Comparison of ENCODE assay signal across 8 cellular contexts in the genomic region with DNA sequence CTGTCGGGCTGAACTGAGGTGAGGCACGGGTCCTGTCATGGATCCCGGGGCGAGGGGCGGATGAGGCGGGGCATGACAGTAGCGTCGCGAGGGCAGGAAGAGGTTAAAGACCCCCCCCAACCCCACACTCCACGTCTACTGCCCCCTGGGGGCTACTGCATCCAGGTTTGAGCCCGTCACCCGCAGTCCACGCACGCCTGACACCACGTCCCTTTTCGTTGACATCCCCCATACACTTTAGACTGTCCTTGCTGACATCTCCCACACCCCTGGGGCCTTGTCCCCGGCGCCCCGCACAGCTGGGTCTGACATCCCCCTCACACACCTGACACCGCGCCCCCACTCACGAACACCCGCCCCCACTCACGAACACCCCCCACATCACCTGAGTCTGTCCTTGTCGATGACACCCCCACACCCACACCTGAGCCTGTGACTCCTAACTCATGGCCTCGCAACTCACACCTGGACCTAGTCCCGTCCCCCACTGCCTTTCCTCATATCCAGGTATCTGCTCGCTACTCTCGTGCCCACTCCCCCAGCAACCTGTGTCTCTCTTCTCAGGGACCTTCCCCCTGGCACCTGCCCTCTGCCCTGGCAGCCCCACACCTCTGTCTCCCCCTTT. TPM values are rescaled to one million over a fixed set of nuclear protein-coding genes. Genes with fewer than 3 reads are reported as not detected.
DNase-seq lines count a peak whose midpoint lies in the region; ATAC-seq, FAIRE-seq and TF ChIP-seq lines count a peak whose summit lies in the region.

No MANE protein-coding gene starts in this region.

- H3K9ac ChIP-seq in GM23248, result peak overlapping the region; percentile 73
- peak overlapping the region; percentile 62 for H3K9ac ChIP-seq in SU-DHL-6 (ENCODE audit: low read length)

- H3K27me3 Mint-ChIP-seq in CD8-positive, alpha-beta T cell (ENCODE audit: low read depth), result no peaks in the 10 kb centered on the region

- TF ChIP-seq CTCF in CD8-positive, alpha-beta T cell (IDR thresholded peaks at IDR 0.05), result peak; percentile 44
- TF ChIP-seq CTCF in SU-DHL-6 (IDR thresholded peaks at IDR 0.05; ENCODE audit: insufficient read depth, low read length, poor library complexity, severe bottlenecking), result peak; percentile 31
- peak; percentile 35 for TF ChIP-seq CTCF in epithelial cell of proximal tubule (conservative IDR thresholded peaks at IDR 0.05; ENCODE audit: low read depth, low read length)
- TF ChIP-seq CTCF in pancreas (IDR thresholded peaks at IDR 0.05), result no peak

- H3K36me3 Mint-ChIP-seq in CD8-positive, alpha-beta T cell, result peaks cover 17% of the 10 kb centered on the region

- peak overlapping the region; percentile 47 for H3K27ac ChIP-seq in CD8-positive, alpha-beta T cell (ENCODE audit: low read depth, low read length)
- H3K27ac ChIP-seq in GM23248 (no peak overlapping the region), SU-DHL-6 (ENCODE audit: low read depth, low read length) (peak overlapping the region; percentile 45), pancreas (peak overlapping the region in 1 of 4 donors; percentile 8)

- H3K27ac Mint-ChIP-seq in CD8-positive, alpha-beta T cell, result peak overlapping the region; percentile 88

- FAIRE-seq in pancreas (lab: Jason Lieb, UNC), result no peak

- H3K9me2 ChIP-seq in GM23248 (ENCODE audit: insufficient read depth) (no peaks in the 10 kb centered on the region), SU-DHL-6 (replicated peaks; ENCODE audit: insufficient read depth, low read length) (no peaks in the 10 kb centered on the region)

- H3F3A ChIP-seq in GM23248 (ENCODE audit: insufficient read depth), result peaks cover 11% of the 10 kb centered on the region
- peaks cover 17% of the 10 kb centered on the region; the same call in 1 of the 2 replicates for H3F3A ChIP-seq in SU-DHL-6 (ENCODE audit: insufficient read depth)

- no peaks in the 10 kb centered on the region for H3K27me3 ChIP-seq in CD8-positive, alpha-beta T cell (ENCODE audit: insufficient read depth, low read length)
- H3K27me3 ChIP-seq in GM23248 (replicated peaks; ENCODE audit: insufficient read depth), result no peaks in the 10 kb centered on the region
- H3K27me3 ChIP-seq in SU-DHL-6 (ENCODE audit: low read length), result no peaks in the 10 kb centered on the region
- H3K27me3 ChIP-seq in pancreas, result no peaks in the 10 kb centered on the region

- ATAC-seq in CD8-positive, alpha-beta T cell, result peak; percentile 32
- ATAC-seq in pancreas (no peak), HG03521 (IDR thresholded peaks at IDR 0.05; ENCODE audit: unreplicated experiment) (no peak), GM19324 (IDR thresholded peaks at IDR 0.05; ENCODE audit: low FRiP score, unreplicated experiment) (no peak)

- H3K79me2 ChIP-seq in GM23248 (ENCODE audit: insufficient read depth), result no peaks in the 10 kb centered on the region
- H3K79me2 ChIP-seq in SU-DHL-6 (ENCODE audit: insufficient read depth, low read length), result peaks cover 14% of the 10 kb centered on the region

- in situ Hi-C loops in GM23248 (cut with MboI), result no loop called here

- H4K20me1 ChIP-seq in GM23248 (ENCODE audit: insufficient read depth), result no peaks in the 10 kb centered on the region
- H4K20me1 ChIP-seq in SU-DHL-6 (ENCODE audit: low read depth, low read length), result no peaks in the 10 kb centered on the region

- H3K36me3 ChIP-seq in CD8-positive, alpha-beta T cell (ENCODE audit: insufficient read depth, low read length), result no peaks in the 10 kb centered on the region
- H3K36me3 ChIP-seq in GM23248 (ENCODE audit: low read depth), result no peaks in the 10 kb centered on the region
- H3K36me3 ChIP-seq in SU-DHL-6 (ENCODE audit: low read length), result no peaks in the 10 kb centered on the region
- H3K36me3 ChIP-seq in pancreas, result no peaks in the 10 kb centered on the region

- CTCF ChIA-PET in CD8-positive, alpha-beta T cell (lab: Charles Lee), result interaction anchor here (0.9 to 2.7 kb wide), 3 partner anchors 10 to 75 kb away, joined by 3 to 9 read pairs (median 5); no protein-coding TSS in a partner anchor

- H3K9me3 ChIP-seq in CD8-positive, alpha-beta T cell (ENCODE audit: low read length), result no peaks in the 10 kb centered on the region
- H3K9me3 ChIP-seq in GM23248 (ENCODE audit: low read depth) (no peaks in the 10 kb centered on the region), SU-DHL-6 (ENCODE audit: insufficient read depth, low read length) (no peaks in the 10 kb centered on the region), pancreas (no peaks in the 10 kb centered on the region)

- peak overlapping the region; percentile 89 for H3K4me3 Mint-ChIP-seq in CD8-positive, alpha-beta T cell

- peak in 2 of 7 experiments; percentile 13 to 75 for DNase-seq in CD8-positive, alpha-beta T cell
- DNase-seq in GM23248 (no peak), epithelial cell of proximal tubule (ENCODE audit: low read depth) (no peak), pancreas (no peak), SIG-M5 (lab: John Stamatoyannopoulos, UW) (no peak)

- intact Hi-C loops in CD8-positive, alpha-beta T cell (cut with DNase I, micrococcal nuclease), result loop anchor here (1.0 to 10.0 kb wide), 7 partner anchors 53 to 539 kb away; a partner anchor contains a TSS
- intact Hi-C loops in pancreas (cut with DNase I), result no loop called here

- H3K9me3 Mint-ChIP-seq in CD8-positive, alpha-beta T cell, result no peaks in the 10 kb centered on the region

- POLR2A ChIA-PET in CD8-positive, alpha-beta T cell (lab: Charles Lee), result interaction anchor here (1.1 kb wide), 1 partner anchor 145 kb away, joined by 5 read pairs; a partner anchor contains a TSS

- peaks cover 37% of the 10 kb centered on the region for H3K4me1 Mint-ChIP-seq in CD8-positive, alpha-beta T cell (ENCODE audit: low read depth)

- H3K4me1 ChIP-seq in CD8-positive, alpha-beta T cell (ENCODE audit: insufficient read depth, low read length), result peaks cover 26% of the 10 kb centered on the region
- H3K4me1 ChIP-seq in GM23248 (ENCODE audit: insufficient read depth) (peaks cover 12% of the 10 kb centered on the region), pancreas (peaks cover 0 to 5% (median 3%) of the 10 kb centered on the region in 3 donors)

- H2AFZ ChIP-seq in GM23248 (peak overlapping the region; percentile 61), SU-DHL-6 (ENCODE audit: low read depth, low read length, severe bottlenecking) (peak overlapping the region; percentile 22)

- H3K4me3 ChIP-seq in CD8-positive, alpha-beta T cell (ENCODE audit: low read depth, low read length), result peak overlapping the region; percentile 61
- H3K4me3 ChIP-seq in GM23248 (peak overlapping the region; percentile 80), SU-DHL-6 (ENCODE audit: insufficient read depth, low read length, poor library complexity, severe bottlenecking) (peak overlapping the region; percentile 69), epithelial cell of proximal tubule (ENCODE audit: low read depth, low read length) (peak overlapping the region; percentile 68), pancreas (peak overlapping the region; percentile 61 to 73 (median 70))

- WGBS in GM23248 (ENCODE audit: low coverage in 1 of 2, low lambda C conversion rate in 2 of 2, missing lambda C conversion rate in 2 of 2), 2 experiments, result 1 to 3% methylated on average over 13 to 29 of the region's 29 CpGs
- 1 to 2% methylated on average over 25 to 29 of the region's 29 CpGs for WGBS in pancreas, 2 donors

- H3K4me2 ChIP-seq in GM23248 (ENCODE audit: unreplicated experiment), result peak overlapping the region; percentile 81
- peak overlapping the region; percentile 88 for H3K4me2 ChIP-seq in SU-DHL-6 (ENCODE audit: low read depth, low read length, poor library complexity, severe bottlenecking)

RNA-seq across cellular contexts. Expression of a gene that starts 0.4 kb away (rescaled TPM):
- 10 to 100 TPM in 1 of 2 experiments, 1 to 10 TPM in 1; 8.3 to 10.6 TPM for total RNA-seq in CD8-positive, alpha-beta T cell
- 6.9 and 7.3 TPM in 2 replicates for total RNA-seq in GM23248 (2014; rRNA removed; shearing (Covaris generic))
- polyA plus RNA-seq in GM23248 (2016; fragmentation: Nextera tagmentation; extraction: Ambion mirVana) (4.8 and 5.9 TPM in 2 replicates), pancreas (1 to 10 TPM; 7.4 to 8.7 TPM)
- total RNA-seq in epithelial cell of proximal tubule (2.2 and 2.9 TPM in 2 replicates), pancreas (1 to 10 TPM; 3.9 to 8.6 (median 5.7) TPM)

RNA-seq across cellular contexts. Expression of a gene that starts 30.8 kb away (rescaled TPM):
- total RNA-seq in CD8-positive, alpha-beta T cell, result 1 to 10 TPM; 4.6 to 5.3 TPM
- total RNA-seq in GM23248 (2014; rRNA removed; shearing (Covaris generic)), result 43.1 and 45.0 TPM in 2 replicates
- 23.9 and 26.0 TPM in 2 replicates for polyA plus RNA-seq in GM23248 (2016; fragmentation: Nextera tagmentation; extraction: Ambion mirVana)
- 48.1 and 91.2 TPM in 2 replicates for total RNA-seq in epithelial cell of proximal tubule
- 1 to 10 TPM; 3.1 to 8.8 (median 7.0) TPM for total RNA-seq in pancreas
- 10 to 100 TPM; 16.6 to 18.3 TPM for polyA plus RNA-seq in pancreas

RNA-seq across cellular contexts. Expression of a gene that starts 30.9 kb away (rescaled TPM):
- total RNA-seq in CD8-positive, alpha-beta T cell, result 10 to 100 TPM; 85.4 to 90.8 TPM
- 27.6 and 29.7 TPM in 2 replicates for total RNA-seq in GM23248 (2014; rRNA removed; shearing (Covaris generic))
- polyA plus RNA-seq in GM23248 (2016; fragmentation: Nextera tagmentation; extraction: Ambion mirVana) (26.7 and 28.8 TPM in 2 replicates), pancreas (10 to 100 TPM; 60.4 to 60.6 TPM)
- total RNA-seq in epithelial cell of proximal tubule (23.7 and 24.8 TPM in 2 replicates), pancreas (10 to 100 TPM; 15.4 to 38.3 (median 23.9) TPM)

Comparison
In these comparisons a context has a peak if more than half of its experiments do, and no peak if none do; other contexts are left out.
1. CTCF ChIP-seq: peak in CD8-positive, alpha-beta T cell (single experiment), SU-DHL-6 (single experiment) and epithelial cell of proximal tubule (single experiment); none in pancreas (0 of 4).
2. intact Hi-C loops: an anchor here in CD8-positive, alpha-beta T cell (1.0 to 10.0 kb wide); none called in pancreas.
3. Peak in every context shown above with its lines, with median percentiles within 50 percentile points of each other: H3K4me3 ChIP-seq.